29 cellular contexts compared by ENCODE assay signal in the genomic region with DNA sequence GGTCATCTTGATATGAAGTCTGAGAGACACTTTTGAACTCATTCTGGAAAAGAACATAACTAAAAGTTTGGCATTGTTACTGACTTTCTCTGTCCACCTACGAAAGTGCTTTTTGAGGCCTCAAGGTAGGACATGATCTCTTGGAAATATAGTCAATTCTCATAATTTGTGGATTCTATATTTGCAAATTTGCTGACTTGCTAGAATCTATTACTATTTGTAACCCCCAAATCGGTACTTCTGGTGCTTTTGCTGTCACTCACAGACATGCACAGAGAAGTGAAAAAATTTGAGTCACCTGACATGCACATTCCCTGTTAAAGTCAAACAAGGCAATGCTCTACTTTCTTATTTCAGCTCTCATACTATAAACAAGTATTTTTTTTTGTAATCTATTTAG. TPM values are rescaled to one million over a fixed set of nuclear protein-coding genes. Genes with fewer than 3 reads are reported as not detected.
"Had no signal": no experiment of that assay in that cellular context is flagged by ENCODE, and none has a peak within 500 bp of the region (broad histone marks: within the 10 kb centered on the region; RNA-seq: fewer than 3 reads in every experiment).

No MANE protein-coding gene starts in this region.

- H3K9me3 ChIP-seq: gastrocnemius medialis had no signal

- H3K4me3 ChIP-seq: ascending aorta, coronary artery, dorsolateral prefrontal cortex, esophagus muscularis mucosa, gastrocnemius medialis, heart left ventricle had no signal

- H3K36me3 ChIP-seq: ascending aorta, brain microvascular endothelial cell, esophagus muscularis mucosa, heart left ventricle had no signal

- FAIRE-seq: bronchial epithelial cell had no signal

- DNase-seq: activated CD4-positive, alpha-beta memory T cell treated with anti-CD3 and anti-CD28 coated beads, Interleukin-2, amount 10 ng/mL, durations not matched to agents 7 days and 5 days; activated CD4-positive, alpha-beta T cell treated with anti-CD3 and anti-CD28 coated beads for 36 hours; activated CD4-positive, alpha-beta T cell treated with anti-CD3 and anti-CD28 coated beads, Interleukin-2, amount 10 ng/mL, durations not matched to agents 24 days and 14 days; activated CD4-positive, alpha-beta T cell treated with anti-CD3 and anti-CD28 coated beads, Interleukin-2, amount 50 U/mL, for 4 hours; activated CD4-positive, CD25-positive, alpha-beta regulatory T cell; activated CD4-positive, CD25-positive, alpha-beta regulatory T cell treated with anti-CD3 and anti-CD28 coated beads, Interleukin-2, amount 50 U/mL, for 72 hours; activated CD8-positive, alpha-beta memory T cell treated with anti-CD3 and anti-CD28 coated beads, Interleukin-2, amount 50 U/mL, for 48 hours; activated gamma-delta T cell; activated naive CD4-positive, alpha-beta T cell; activated naive CD4-positive, alpha-beta T cell treated with anti-CD3 and anti-CD28 coated beads, Interleukin-2, amount 10 ng/mL, durations not matched to agents 7 days and 5 days; activated naive CD8-positive, alpha-beta T cell treated with anti-CD3 and anti-CD28 coated beads, Interleukin-2, amount 10 ng/mL, durations not matched to agents 7 days and 5 days; activated T-cell treated with anti-CD3 and anti-CD28 coated beads for 4 hours; activated T-cell treated with anti-CD3 and anti-CD28 coated beads, Interleukin-2, amount 50 U/mL, for 24 hours; activated T-cell treated with anti-CD3 and anti-CD28 coated beads, Interleukin-2, amount 50 U/mL, for 72 hours; brain microvascular endothelial cell; dorsolateral prefrontal cortex; effector CD4-positive, alpha-beta T cell; effector memory CD8-positive, alpha-beta T cell; erythroblast; foreskin keratinocyte; gastrocnemius medialis; glutamatergic neuron; heart left ventricle; T-helper 2 cell had no signal

- H3K27ac ChIP-seq: ascending aorta, brain microvascular endothelial cell, coronary artery, dorsolateral prefrontal cortex, esophagus muscularis mucosa, foreskin keratinocyte, gastrocnemius medialis, heart left ventricle had no signal

- H3K4me1 ChIP-seq: ascending aorta, foreskin keratinocyte had no signal

- H3K27me3 ChIP-seq: ascending aorta, brain microvascular endothelial cell, esophagus muscularis mucosa, gastrocnemius medialis had no signal

- ATAC-seq: activated CD4-positive, alpha-beta T cell treated with anti-CD3 and anti-CD28 coated beads for 36 hours; activated naive CD4-positive, alpha-beta T cell treated with anti-CD3 and anti-CD28 coated beads, Interleukin-2, amount 50 U/mL, for 72 hours; activated T-cell treated with anti-CD3 and anti-CD28 coated beads, Interleukin-2, amount 50 U/mL, for 72 hours; effector memory CD8-positive, alpha-beta T cell; foreskin keratinocyte; gastrocnemius medialis; heart left ventricle had no signal

RNA-seq across cellular contexts. Expression of a gene that starts 35.6 kb away (rescaled TPM):
- total RNA-seq: activated CD4-positive, alpha-beta T cell treated with anti-CD3 and anti-CD28 coated beads, Interleukin-2, amount 10 ng/mL, durations not matched to agents 24 days and 14 days; activated naive CD8-positive, alpha-beta T cell treated with anti-CD3 and anti-CD28 coated beads, Interleukin-2, amount 10 ng/mL, durations not matched to agents 7 days and 5 days had no signal
